Comparison of ENCODE assay signal across 8 cellular contexts in genomic region chr19:42386974-42387707, GRCh38. TPM values are rescaled to one million over a fixed set of nuclear protein-coding genes. Genes with fewer than 3 reads are reported as not detected.
A peak's percentile ranks its signal among the peaks of the same experiment; 100 is the strongest.
DNase-seq lines count a peak whose midpoint lies in the region; ATAC-seq and TF ChIP-seq lines count a peak whose summit lies in the region.

No MANE protein-coding gene starts in this region.

- H3K18ac ChIP-seq in H9 (ENCODE audit: insufficient read length, low read depth, low read length): peak overlapping the region; percentile 88

- no peak overlapping the region for H2BK12ac ChIP-seq in H9 (ENCODE audit: insufficient read length, low read depth, low read length)

- no peak overlapping the region for H2BK120ac ChIP-seq in H9 (ENCODE audit: low read depth, low read length, poor library complexity, severe bottlenecking)

- H3K4me3 Mint-ChIP-seq in H9: peak overlapping the region; percentile 68 to 81

- no peak overlapping the region for H2BK15ac ChIP-seq in H9 (ENCODE audit: low read depth, low read length)

- TF ChIP-seq CTCF in AG09319 (IDR thresholded peaks at IDR 0.05; ENCODE audit: low read depth, low read length) (peak; percentile 50), H9 (conservative IDR thresholded peaks at IDR 0.05) (peak; percentile 73), colonic mucosa (IDR thresholded peaks at IDR 0.05) (peak; percentile 45), right lobe of liver (IDR thresholded peaks at IDR 0.05) (peak; percentile 46 to 57 (median 52))

- intact Hi-C loops in colonic mucosa (cut with DNase I): no loop called here
- intact Hi-C loops in right lobe of liver (cut with DNase I): no loop called here

- H3K9me3 Mint-ChIP-seq in H9: peaks cover 0 to 2% of the 10 kb centered on the region in 2 experiments; a peak in 1 of 5 replicates

- peak overlapping the region; percentile 10 for H3K9ac ChIP-seq in H9 (ENCODE audit: extremely low read depth, insufficient read length, low read length)
- H3K9ac ChIP-seq in colonic mucosa (ENCODE audit: low read depth in 2 of 2, low read length in 2 of 2): peak overlapping the region in 1 of 2 donors; percentile 61

- H3K27me3 ChIP-seq in H9 (ENCODE audit: insufficient read depth, low read length): no peaks in the 10 kb centered on the region; the same call in 1 of the 2 replicates
- peaks cover 6% of the 10 kb centered on the region for H3K27me3 ChIP-seq in colonic mucosa
- no peaks in the 10 kb centered on the region for H3K27me3 ChIP-seq in right lobe of liver

- H2BK20ac ChIP-seq in H9 (ENCODE audit: low read depth, low read length, poor library complexity, severe bottlenecking): no peak overlapping the region

- H2AK5ac ChIP-seq in H9 (ENCODE audit: insufficient read length, low read length): no peak overlapping the region

- no peaks in the 10 kb centered on the region for H3K79me1 ChIP-seq in H9 (ENCODE audit: insufficient read depth, low read depth, low read length, poor library complexity, severe bottlenecking)

- H3K23me2 ChIP-seq in H9 (ENCODE audit: insufficient read length, low read depth, low read length, poor library complexity, severe bottlenecking): no peaks in the 10 kb centered on the region

- no peak overlapping the region for H2AFZ ChIP-seq in H9 (ENCODE audit: low read length)

- H3K56ac ChIP-seq in H9 (ENCODE audit: insufficient read length, low read depth, low read length): no peak overlapping the region

- no peak overlapping the region for H3T11ph ChIP-seq in H9 (ENCODE audit: low read length)

- DNase-seq in AG09319 (ENCODE audit: extremely low read depth, low read depth): peak; percentile 3
- peak; percentile 91 for DNase-seq in H9
- DNase-seq in NCI-H226: peak; percentile 73
- peak; percentile 50 for DNase-seq in activated CD4-positive, alpha-beta T cell treated with anti-CD3 and anti-CD28 coated beads for 1 hour
- peak; percentile 87 for DNase-seq in colonic mucosa
- peak in 1 of 3 donors; percentile 75 for DNase-seq in right lobe of liver
- peak; percentile 29 to 52 (median 50) for DNase-seq in stimulated activated CD4-positive, alpha-beta T cell treated with anti-CD3 and anti-CD28 coated beads, TNF-alpha, amount 100 ng/mL, for 4 hours (ENCODE audit: low read depth in 3 of 3)
- no peak for DNase-seq in amniotic stem cell (lab: John Stamatoyannopoulos, UW)

- H2BK5ac ChIP-seq in H9 (ENCODE audit: insufficient read length, low read length): no peak overlapping the region

- H3K27ac Mint-ChIP-seq in H9: peak overlapping the region in 2 of 3 experiments; percentile 82 to 88; a peak in 3 of 7 replicates

- H3K4me3 ChIP-seq in colonic mucosa (peak overlapping the region; percentile 42), right lobe of liver (peak overlapping the region in 2 of 3 donors; percentile 27 to 39)

- H3K36me3 Mint-ChIP-seq in H9 (ENCODE audit: insufficient read depth in 1 of 3, low read depth in 3 of 3): no peaks in the 10 kb centered on the region; a peak in 2 of 7 replicates

- H3K4me2 ChIP-seq in H9 (ENCODE audit: insufficient read depth, insufficient read length, low read length): peak overlapping the region; percentile 26

- peaks cover 56% of the 10 kb centered on the region for H3K27me3 Mint-ChIP-seq in H9 (ENCODE audit: low read depth)

- H4K91ac ChIP-seq in H9 (ENCODE audit: insufficient read length, low read depth, low read length): no peak overlapping the region

- no peaks in the 10 kb centered on the region for H4K20me1 ChIP-seq in H9 (ENCODE audit: control insufficient read depth, insufficient read depth, insufficient read length)

- peak; percentile 83 to 95 (median 90) for ATAC-seq in right lobe of liver

- H3K4me1 ChIP-seq in H9 (ENCODE audit: insufficient read depth, low read length) (no peaks in the 10 kb centered on the region; the same call in 1 of the 2 replicates), colonic mucosa (no peaks in the 10 kb centered on the region), right lobe of liver (no peaks in the 10 kb centered on the region)

- H3K9me3 ChIP-seq in H9 (ENCODE audit: control insufficient read depth, low read depth, low read length) (no peaks in the 10 kb centered on the region), colonic mucosa (no peaks in the 10 kb centered on the region), right lobe of liver (no peaks in the 10 kb centered on the region)

- H4K8ac ChIP-seq in H9 (replicated peaks; ENCODE audit: insufficient read length, low read depth, low read length): no peak overlapping the region

- H3K27ac ChIP-seq in H9 (ENCODE audit: insufficient read length, low read depth, low read length): no peak overlapping the region
- peak overlapping the region; percentile 70 for H3K27ac ChIP-seq in colonic mucosa
- H3K27ac ChIP-seq in right lobe of liver: no peak overlapping the region

- no peak overlapping the region for H3K23ac ChIP-seq in H9 (ENCODE audit: insufficient read length, low read depth, low read length)

- H3K79me2 ChIP-seq in H9 (ENCODE audit: insufficient read depth, low read length): no peaks in the 10 kb centered on the region

- no CpG with 5 or more reads among the region's 48 CpGs for WGBS in H9 (ENCODE audit: extremely low coverage, insufficient read length, low lambda C conversion rate)
- WGBS in right lobe of liver (ENCODE audit: insufficient coverage, low coverage, low lambda C conversion rate, missing lambda C conversion rate): 2% methylated on average over 42 of the region's 48 CpGs

- H3K4ac ChIP-seq in H9 (ENCODE audit: low read depth, low read length): no peak overlapping the region

- H3K4me1 Mint-ChIP-seq in H9: peaks cover 22 to 27% of the 10 kb centered on the region in 2 experiments

- H3K14ac ChIP-seq in H9 (ENCODE audit: insufficient read depth, low read length): peak overlapping the region; percentile 89

- no peak overlapping the region for H4K5ac ChIP-seq in H9 (ENCODE audit: insufficient read length, low read depth, low read length)

- no peak for TF ChIP-seq POLR2A in right lobe of liver (IDR thresholded peaks at IDR 0.05)

- H3K36me3 ChIP-seq in colonic mucosa (no peaks in the 10 kb centered on the region), right lobe of liver (no peaks in the 10 kb centered on the region)

RNA-seq across cellular contexts. Expression of gene CNFN, which starts 3.0 kb away (rescaled TPM):
- 7.1 and 8.8 TPM in 2 replicates for total RNA-seq in H9 (2021)
- 1 to 10 TPM; 4.7 to 5.5 TPM for total RNA-seq in colonic mucosa
- not detected for total RNA-seq in right lobe of liver

RNA-seq across cellular contexts. Expression of gene LIPE, which starts 40.0 kb away (rescaled TPM):
- 5.7 and 6.3 TPM in 2 replicates for total RNA-seq in H9 (2021)
- 10 to 100 TPM in 1 of 2 donors, 1 to 10 TPM in 1; 9.6 to 16.0 TPM for total RNA-seq in colonic mucosa
- 1 to 10 TPM in 5 of 6 experiments, under 1 TPM in 1; 0.87 to 2.5 (median 1.8) TPM for total RNA-seq in right lobe of liver

RNA-seq across cellular contexts. Expression of gene CXCL17, which starts 55.6 kb away (rescaled TPM):
- total RNA-seq in H9 (2021) (not detected in 2 replicates), colonic mucosa (not detected), right lobe of liver (under 1 TPM in 1 of 6 experiments, not detected in 5; 0.29 TPM)
